Comparison of ENCODE assay signal across 1 cellular context in the genomic region with DNA sequence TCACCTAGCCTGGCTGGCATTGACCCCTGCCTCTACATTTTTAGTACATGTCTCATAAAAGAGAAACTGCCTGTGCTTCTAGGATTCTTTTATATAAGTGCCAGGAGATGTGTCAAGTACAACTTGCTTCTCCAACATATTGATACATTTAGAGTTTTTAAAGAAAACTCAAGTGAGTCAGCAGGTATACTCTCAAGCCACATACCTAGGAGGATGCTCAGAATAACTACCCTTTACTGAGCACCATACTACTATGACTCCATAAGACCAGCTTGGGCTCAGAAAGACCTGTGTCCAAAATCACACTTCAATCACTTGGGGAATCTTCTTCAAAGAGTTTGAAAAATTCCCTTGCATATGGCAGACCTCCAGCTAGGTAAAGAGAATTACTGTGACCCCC.
TF ChIP-seq lines count a peak whose summit lies in the region.

No MANE protein-coding gene starts in this region.

TF ChIP-seq in neural cell, 6 proteins besides CTCF, POLR2A, EP300 and RAD21 (continued from another document):
- no peak for TF ChIP-seq REST (IDR thresholded peaks at IDR 0.05; ENCODE audit: borderline replicate concordance)
